ENCODE assay signal across 1 cellular context in the genomic region with DNA sequence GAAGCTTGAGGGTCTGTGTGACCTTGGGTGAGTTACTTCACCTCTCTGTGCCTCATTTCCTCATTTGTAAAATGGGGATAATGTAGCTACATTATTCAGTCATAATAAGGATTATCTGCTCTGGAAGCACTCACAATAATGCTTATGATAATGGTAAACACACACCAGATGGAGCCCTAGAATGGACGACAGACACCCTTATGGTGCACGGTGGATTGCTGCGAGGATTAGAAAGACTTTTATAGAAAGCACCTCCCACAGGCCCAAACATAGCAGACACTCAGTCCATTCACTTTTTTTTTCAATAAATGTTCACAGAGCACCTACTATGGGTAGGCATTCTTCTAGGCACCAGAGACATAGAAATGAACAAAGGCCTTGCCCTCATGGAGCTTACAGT.
TF ChIP-seq lines count a peak whose summit lies in the region.

No MANE protein-coding gene starts in this region.

TF ChIP-seq in HepG2, 621 proteins besides CTCF, POLR2A, EP300 and RAD21 (continued from another document):
- TF ChIP-seq PTBP1 (IDR thresholded peaks at IDR 0.05; ENCODE audit: low read depth, low read length, poor library complexity, severe bottlenecking) (no peak), EZH2 (conservative IDR thresholded peaks at IDR 0.05; ENCODE audit: low read depth, low read length) (no peak), ZNF251 (CRISPR knock-in tag; IDR thresholded peaks at IDR 0.05) (no peak), ZNF768 (CRISPR knock-in tag; IDR thresholded peaks at IDR 0.05) (no peak; the same call in 1 of the 2 replicates), DRAP1 (CRISPR knock-in tag; IDR thresholded peaks at IDR 0.05) (no peak), EEA1 (CRISPR knock-in tag; IDR thresholded peaks at IDR 0.05; ENCODE audit: borderline replicate concordance) (no peak), U2AF2 (IDR thresholded peaks at IDR 0.05; ENCODE audit: low read depth, low read length) (no peak), ZNF580 (CRISPR knock-in tag; IDR thresholded peaks at IDR 0.05; ENCODE audit: borderline replicate concordance, low read depth) (no peak), ZNF547 (CRISPR knock-in tag; IDR thresholded peaks at IDR 0.05) (no peak), HNF4G (IDR thresholded peaks at IDR 0.05; ENCODE audit: borderline replicate concordance, low read depth, low read length) (no peak), HNF4G (CRISPR knock-in tag; IDR thresholded peaks at IDR 0.05; ENCODE audit: borderline replicate concordance, low read depth) (no peak), ZNF33A (CRISPR knock-in tag; IDR thresholded peaks at IDR 0.05; ENCODE audit: borderline replicate concordance) (no peak), ZNF260 (CRISPR knock-in tag; IDR thresholded peaks at IDR 0.05; ENCODE audit: borderline replicate concordance, low read depth) (no peak), ATF1 (CRISPR knock-in tag; IDR thresholded peaks at IDR 0.05) (no peak), RARA (CRISPR knock-in tag; IDR thresholded peaks at IDR 0.05) (no peak)
- TF ChIP-seq, protein P1, sequence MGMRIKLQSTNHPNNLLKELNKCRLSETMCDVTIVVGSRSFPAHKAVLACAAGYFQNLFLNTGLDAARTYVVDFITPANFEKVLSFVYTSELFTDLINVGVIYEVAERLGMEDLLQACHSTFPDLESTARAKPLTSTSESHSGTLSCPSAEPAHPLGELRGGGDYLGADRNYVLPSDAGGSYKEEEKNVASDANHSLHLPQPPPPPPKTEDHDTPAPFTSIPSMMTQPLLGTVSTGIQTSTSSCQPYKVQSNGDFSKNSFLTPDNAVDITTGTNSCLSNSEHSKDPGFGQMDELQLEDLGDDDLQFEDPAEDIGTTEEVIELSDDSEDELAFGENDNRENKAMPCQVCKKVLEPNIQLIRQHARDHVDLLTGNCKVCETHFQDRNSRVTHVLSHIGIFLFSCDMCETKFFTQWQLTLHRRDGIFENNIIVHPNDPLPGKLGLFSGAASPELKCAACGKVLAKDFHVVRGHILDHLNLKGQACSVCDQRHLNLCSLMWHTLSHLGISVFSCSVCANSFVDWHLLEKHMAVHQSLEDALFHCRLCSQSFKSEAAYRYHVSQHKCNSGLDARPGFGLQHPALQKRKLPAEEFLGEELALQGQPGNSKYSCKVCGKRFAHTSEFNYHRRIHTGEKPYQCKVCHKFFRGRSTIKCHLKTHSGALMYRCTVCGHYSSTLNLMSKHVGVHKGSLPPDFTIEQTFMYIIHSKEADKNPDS (CRISPR knock-in tag; IDR thresholded peaks at IDR 0.05) = no peak
- TF ChIP-seq, protein P2, sequence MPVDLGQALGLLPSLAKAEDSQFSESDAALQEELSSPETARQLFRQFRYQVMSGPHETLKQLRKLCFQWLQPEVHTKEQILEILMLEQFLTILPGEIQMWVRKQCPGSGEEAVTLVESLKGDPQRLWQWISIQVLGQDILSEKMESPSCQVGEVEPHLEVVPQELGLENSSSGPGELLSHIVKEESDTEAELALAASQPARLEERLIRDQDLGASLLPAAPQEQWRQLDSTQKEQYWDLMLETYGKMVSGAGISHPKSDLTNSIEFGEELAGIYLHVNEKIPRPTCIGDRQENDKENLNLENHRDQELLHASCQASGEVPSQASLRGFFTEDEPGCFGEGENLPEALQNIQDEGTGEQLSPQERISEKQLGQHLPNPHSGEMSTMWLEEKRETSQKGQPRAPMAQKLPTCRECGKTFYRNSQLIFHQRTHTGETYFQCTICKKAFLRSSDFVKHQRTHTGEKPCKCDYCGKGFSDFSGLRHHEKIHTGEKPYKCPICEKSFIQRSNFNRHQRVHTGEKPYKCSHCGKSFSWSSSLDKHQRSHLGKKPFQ (CRISPR knock-in tag; IDR thresholded peaks at IDR 0.05; ENCODE audit: insufficient replicate concordance) = no peak
TF ChIP-seq in HepG2: peak in this region for 0.
